Comparison of ENCODE assay signal across 19 cellular contexts in genomic region chr11:118055966-118056365, GRCh38. TPM values are rescaled to one million over a fixed set of nuclear protein-coding genes. Genes with fewer than 3 reads are reported as not detected.
DNase-seq lines count a peak whose midpoint lies in the region; ATAC-seq and TF ChIP-seq lines count a peak whose summit lies in the region.
"Had no signal": no experiment of that assay in that cellular context is flagged by ENCODE, and none has a peak within 500 bp of the region (broad histone marks: within the 10 kb centered on the region; RNA-seq: fewer than 3 reads in every experiment).

No MANE protein-coding gene starts in this region.

- H3K27ac ChIP-seq in coronary artery (no peak overlapping the region), upper lobe of right lung (no peak overlapping the region)
- H3K27ac ChIP-seq: BLaER1 treated with 17β-estradiol and CSF1 and Interleukin-3, amounts not matched to agents 10 nM and 100 nM had no signal

- H3K27me3 Mint-ChIP-seq in activated naive CD8-positive, alpha-beta T cell treated with anti-CD3 and anti-CD28 coated beads, Interleukin-2, amount 10 ng/mL, durations not matched to agents 7 days and 5 days, result peaks cover 7% of the 10 kb centered on the region
- H3K27me3 Mint-ChIP-seq in activated naive CD8-positive, alpha-beta T cell treated with anti-CD3 and anti-CD28 coated beads for 36 hours, result peaks cover 5% of the 10 kb centered on the region

- POLR2A ChIA-PET in activated naive CD8-positive, alpha-beta T cell treated with anti-CD3 and anti-CD28 coated beads, Interleukin-2, amount 10 ng/mL, durations not matched to agents 7 days and 5 days (lab: Charles Lee), result interaction anchor here (1.1 kb wide), 1 partner anchor 233 kb away, joined by 4 read pairs; no protein-coding TSS in a partner anchor

- H3K4me1 Mint-ChIP-seq in activated naive CD8-positive, alpha-beta T cell treated with anti-CD3 and anti-CD28 coated beads, Interleukin-2, amount 10 ng/mL, durations not matched to agents 7 days and 5 days, result peaks cover 44% of the 10 kb centered on the region
- peaks cover 23% of the 10 kb centered on the region for H3K4me1 Mint-ChIP-seq in activated naive CD8-positive, alpha-beta T cell treated with anti-CD3 and anti-CD28 coated beads for 36 hours

- no peak for ATAC-seq in activated naive CD8-positive, alpha-beta T cell treated with anti-CD3 and anti-CD28 coated beads, Interleukin-2, amount 10 ng/mL, durations not matched to agents 7 days and 5 days (ENCODE audit: low read depth)
- ATAC-seq in sciatic nerve (no peak), upper lobe of right lung (no peak), GM21390 (IDR thresholded peaks at IDR 0.05; ENCODE audit: unreplicated experiment) (no peak)
- ATAC-seq: HepG2, Right ventricle myocardium inferior had no signal

- H3K36me3 ChIP-seq in upper lobe of right lung, result no peaks in the 10 kb centered on the region
- H3K36me3 ChIP-seq: BLaER1 treated with 17β-estradiol and CSF1 and Interleukin-3, amounts not matched to agents 10 nM and 100 nM had no signal

- H3K4me1 ChIP-seq in upper lobe of right lung, result peaks cover 4% of the 10 kb centered on the region

- intact Hi-C loops in sciatic nerve (cut with DNase I) (no loop called here), upper lobe of right lung (cut with DNase I) (loop anchor here (10.0 kb wide), 2 partner anchors 111 to 231 kb away; partner anchors contain the start of gene FXYD2)

- H3K4me3 Mint-ChIP-seq in activated naive CD8-positive, alpha-beta T cell treated with anti-CD3 and anti-CD28 coated beads, Interleukin-2, amount 10 ng/mL, durations not matched to agents 7 days and 5 days, result no peak overlapping the region
- H3K4me3 Mint-ChIP-seq in activated naive CD8-positive, alpha-beta T cell treated with anti-CD3 and anti-CD28 coated beads for 36 hours, result no peak overlapping the region

- H3K27ac Mint-ChIP-seq in activated naive CD8-positive, alpha-beta T cell treated with anti-CD3 and anti-CD28 coated beads, Interleukin-2, amount 10 ng/mL, durations not matched to agents 7 days and 5 days, result peak overlapping the region; percentile 53
- H3K27ac Mint-ChIP-seq in activated naive CD8-positive, alpha-beta T cell treated with anti-CD3 and anti-CD28 coated beads for 36 hours, result no peak overlapping the region

- H3K27me3 ChIP-seq in upper lobe of right lung, result no peaks in the 10 kb centered on the region
- H3K27me3 ChIP-seq: BLaER1 treated with 17β-estradiol and CSF1 and Interleukin-3, amounts not matched to agents 10 nM and 100 nM had no signal

- TF ChIP-seq CTCF in coronary artery (IDR thresholded peaks at IDR 0.05), result no peak
- no peak for TF ChIP-seq CTCF in upper lobe of right lung (IDR thresholded peaks at IDR 0.05)

- no peaks in the 10 kb centered on the region for H3K36me3 Mint-ChIP-seq in activated naive CD8-positive, alpha-beta T cell treated with anti-CD3 and anti-CD28 coated beads, Interleukin-2, amount 10 ng/mL, durations not matched to agents 7 days and 5 days
- H3K36me3 Mint-ChIP-seq in activated naive CD8-positive, alpha-beta T cell treated with anti-CD3 and anti-CD28 coated beads for 36 hours, result no peaks in the 10 kb centered on the region

- H3K9me3 Mint-ChIP-seq in activated naive CD8-positive, alpha-beta T cell treated with anti-CD3 and anti-CD28 coated beads, Interleukin-2, amount 10 ng/mL, durations not matched to agents 7 days and 5 days, result no peaks in the 10 kb centered on the region
- no peaks in the 10 kb centered on the region for H3K9me3 Mint-ChIP-seq in activated naive CD8-positive, alpha-beta T cell treated with anti-CD3 and anti-CD28 coated beads for 36 hours

- H3K4me3 ChIP-seq in coronary artery (no peak overlapping the region), upper lobe of right lung (no peak overlapping the region)
- H3K4me3 ChIP-seq: BLaER1 treated with 17β-estradiol and CSF1 and Interleukin-3, amounts not matched to agents 10 nM and 100 nM had no signal

- H3K9me3 ChIP-seq in upper lobe of right lung, result no peaks in the 10 kb centered on the region
- H3K9me3 ChIP-seq: BLaER1 treated with 17β-estradiol and CSF1 and Interleukin-3, amounts not matched to agents 10 nM and 100 nM had no signal

- no peak for DNase-seq in activated naive CD8-positive, alpha-beta T cell treated with anti-CD3 and anti-CD28 coated beads, Interleukin-2, amount 10 ng/mL, durations not matched to agents 7 days and 5 days
- DNase-seq in activated naive CD8-positive, alpha-beta T cell treated with anti-CD3 and anti-CD28 coated beads for 36 hours, result no peak
- peak; percentile 58 for DNase-seq in coronary artery (ENCODE audit: low spot score)
- peak; percentile 40 for DNase-seq in sciatic nerve (ENCODE audit: low spot score)
- peak; percentile 25 for DNase-seq in upper lobe of right lung
- DNase-seq in amniotic stem cell (lab: John Stamatoyannopoulos, UW), result no peak
- DNase-seq in effector CD8-positive, alpha-beta T cell (lab: John Stamatoyannopoulos, UW), result no peak
- DNase-seq: DMS79, KBM-7, NCI-H1105 treated with DMSO at 0.1 percent for 48 hours, NCI-H1694 treated with DMSO at 0.1 percent for 48 hours, NCI-H510A, NCI-H774 had no signal

RNA-seq across cellular contexts. Expression of gene TMPRSS4, which starts 20.9 kb away (rescaled TPM):
- under 1 TPM; 0.30 to 0.40 TPM for total RNA-seq in activated naive CD8-positive, alpha-beta T cell treated with anti-CD3 and anti-CD28 coated beads, Interleukin-2, amount 10 ng/mL, durations not matched to agents 7 days and 5 days
- not detected for total RNA-seq in activated naive CD8-positive, alpha-beta T cell treated with anti-CD3 and anti-CD28 coated beads for 36 hours
- total RNA-seq in sciatic nerve (not detected), upper lobe of right lung (3.0 TPM)
- total RNA-seq: A673, H4, HepG2, Right ventricle myocardium inferior had no signal

RNA-seq across cellular contexts. Expression of gene SMIM35, which starts 30.8 kb away (rescaled TPM):
- total RNA-seq in activated naive CD8-positive, alpha-beta T cell treated with anti-CD3 and anti-CD28 coated beads, Interleukin-2, amount 10 ng/mL, durations not matched to agents 7 days and 5 days, result 1 to 10 TPM; 3.0 to 3.1 TPM
- not detected for total RNA-seq in activated naive CD8-positive, alpha-beta T cell treated with anti-CD3 and anti-CD28 coated beads for 36 hours
- not detected for total RNA-seq in sciatic nerve
- not detected for total RNA-seq in upper lobe of right lung
- total RNA-seq: A673, H4, HepG2, Right ventricle myocardium inferior had no signal

Comparison
In these comparisons a context has a peak if more than half of its experiments do, and no peak if none do; other contexts are left out.
1. DNase-seq: peak in coronary artery (single experiment), sciatic nerve (single experiment) and upper lobe of right lung (single experiment); none in activated naive CD8-positive, alpha-beta T cell treated with anti-CD3 and anti-CD28 coated beads, Interleukin-2, amount 10 ng/mL, durations not matched to agents 7 days and 5 days (single experiment), activated naive CD8-positive, alpha-beta T cell treated with anti-CD3 and anti-CD28 coated beads for 36 hours (single experiment), amniotic stem cell (single experiment) and effector CD8-positive, alpha-beta T cell (single experiment).